Comparison of ENCODE assay signal across 22 cellular contexts in genomic region chr20:17641993-17642392, GRCh38. TPM values are rescaled to one million over a fixed set of nuclear protein-coding genes. Genes with fewer than 3 reads are reported as not detected.
A peak's percentile ranks its signal among the peaks of the same experiment; 100 is the strongest.
DNase-seq lines count a peak whose midpoint lies in the region; ATAC-seq, FAIRE-seq and TF ChIP-seq lines count a peak whose summit lies in the region.
"Had no signal": no experiment of that assay in that cellular context is flagged by ENCODE, and none has a peak within 500 bp of the region (broad histone marks: within the 10 kb centered on the region; RNA-seq: fewer than 3 reads in every experiment).

No MANE protein-coding gene starts in this region.

- ATAC-seq in HepG2: no peak
- ATAC-seq in HG03095 (IDR thresholded peaks at IDR 0.05; ENCODE audit: unreplicated experiment): no peak
- ATAC-seq in GM18861 (IDR thresholded peaks at IDR 0.05; ENCODE audit: unreplicated experiment): no peak
- ATAC-seq: A549; CD8-positive, alpha-beta T cell; GM23338 had no signal

- TF ChIP-seq CTCF in HepG2 (CRISPR knock-in tag; IDR thresholded peaks at IDR 0.05): no peak
- no peak for TF ChIP-seq CTCF in stomach (IDR thresholded peaks at IDR 0.05)

- H2BK120ac ChIP-seq in trophoblast cell (ENCODE audit: insufficient read depth, low read length, poor library complexity): no peak overlapping the region

- no peaks in the 10 kb centered on the region for H3K27me3 ChIP-seq in BLaER1
- no peaks in the 10 kb centered on the region for H3K27me3 ChIP-seq in HepG2 (ENCODE audit: control insufficient read depth in 1 of 2, insufficient read depth in 2 of 2, low read length in 2 of 2)
- H3K27me3 ChIP-seq in stomach: no peaks in the 10 kb centered on the region
- H3K27me3 ChIP-seq in trophoblast cell (ENCODE audit: insufficient read depth, low read length): no peaks in the 10 kb centered on the region

- no TSS peak for BruUV-seq in HepG2 (replicated peaks; lab: Mats Ljungman, UMichigan)

- no peak for TF ChIP-seq POLR2A in HepG2 (IDR thresholded peaks at IDR 0.05; ENCODE audit: insufficient read depth in 1 of 2, low read depth in 2 of 2, low read length in 2 of 2)
- TF ChIP-seq POLR2A in stomach (IDR thresholded peaks at IDR 0.05): no peak

- H3K27ac ChIP-seq in BLaER1 (peak overlapping the region; percentile 100), HepG2 (ENCODE audit: extremely low read length, insufficient read depth, low read length) (no peak overlapping the region), stomach (peak overlapping the region in 4 of 5 donors; percentile 3 to 74 (median 32)), trophoblast cell (ENCODE audit: low read depth, low read length) (no peak overlapping the region)
- H3K27ac ChIP-seq: A549 had no signal

- no peak for TF ChIP-seq EP300 in HepG2 (IDR thresholded peaks at IDR 0.05; ENCODE audit: low read depth in 2 of 2, low read length in 2 of 2)
- TF ChIP-seq EP300 in HepG2 (CRISPR knock-in tag; IDR thresholded peaks at IDR 0.05; ENCODE audit: borderline replicate concordance): no peak
- TF ChIP-seq EP300 in stomach (IDR thresholded peaks at IDR 0.05): no peak

- H2AK5ac ChIP-seq in trophoblast cell (ENCODE audit: low read length): no peak overlapping the region

- H4K8ac ChIP-seq in trophoblast cell (ENCODE audit: low read depth, low read length): no peak overlapping the region

- POLR2A ChIA-PET in HepG2 (lab: Yijun Ruan, JAX): no interaction called here

- no peak for TF ChIP-seq RAD21 in HepG2 (CRISPR knock-in tag; IDR thresholded peaks at IDR 0.05)

- H3K4me1 ChIP-seq in BLaER1 (peaks cover 100% of the 10 kb centered on the region), HepG2 (ENCODE audit: insufficient read depth, low read length) (peaks cover 15% of the 10 kb centered on the region), stomach (peaks cover 34 to 88% (median 54%) of the 10 kb centered on the region in 4 donors), trophoblast cell (ENCODE audit: control insufficient read depth in 1 of 2, insufficient read depth in 2 of 2, low read length in 2 of 2) (no peaks in the 10 kb centered on the region)
- H3K4me1 ChIP-seq: A549 had no signal

- H3K79me2 ChIP-seq in HepG2 (ENCODE audit: insufficient read depth, low read length) (peaks cover 61% of the 10 kb centered on the region), trophoblast cell (ENCODE audit: control insufficient read depth, insufficient read depth, low read length, poor library complexity) (peaks cover 1% of the 10 kb centered on the region)

- no peak overlapping the region for H2BK5ac ChIP-seq in trophoblast cell (ENCODE audit: low read depth, low read length, poor library complexity)

- no peak overlapping the region for H4K12ac ChIP-seq in trophoblast cell (ENCODE audit: low read depth, low read length)

- CTCF ChIA-PET in HepG2 (lab: Yijun Ruan, JAX; ENCODE audit: low intra/inter-chr PET ratio, low total read pairs): no interaction called here

- H3K23ac ChIP-seq in trophoblast cell (ENCODE audit: low read length): no peak overlapping the region

- no peak overlapping the region for H3K4ac ChIP-seq in trophoblast cell (ENCODE audit: low read depth, low read length)

- 90% methylated on average over 11 of the region's 11 CpGs for whole genome bisulfite sequencing in HepG2 (ENCODE audit: low lambda C conversion rate)
- whole genome bisulfite sequencing in stomach, 5 donors: 60 to 82% (median 79%) methylated on average over 2 to 11 of the region's 11 CpGs
- no CpG with 5 or more reads among the region's 11 CpGs for WGBS in trophoblast cell (ENCODE audit: extremely low coverage, insufficient coverage, insufficient read length)

- FAIRE-seq in HepG2 (lab: Jason Lieb, UNC): no peak
- FAIRE-seq: A549, GM12892, GM18507 had no signal

- no peak overlapping the region for H4K91ac ChIP-seq in trophoblast cell (ENCODE audit: low read depth, low read length)

- H3K79me1 ChIP-seq in trophoblast cell (ENCODE audit: low read length): no peaks in the 10 kb centered on the region

- no peak overlapping the region for H2BK12ac ChIP-seq in trophoblast cell (ENCODE audit: low read length)

- H3K4me2 ChIP-seq in BLaER1 (peak overlapping the region; percentile 96), HepG2 (ENCODE audit: low read depth, low read length) (no peak overlapping the region), trophoblast cell (ENCODE audit: low read length) (no peak overlapping the region)
- H3K4me2 ChIP-seq: A549, GM23338 had no signal

- H3K9ac ChIP-seq in BLaER1 (peak overlapping the region; percentile 92), HepG2 (ENCODE audit: insufficient read depth, low read depth, low read length) (no peak overlapping the region), trophoblast cell (ENCODE audit: low read length) (no peak overlapping the region)

- H3K4me3 ChIP-seq in BLaER1 (no peak overlapping the region), HepG2 (replicated peaks in 1 of 3; ENCODE audit: insufficient read depth in 1 of 3, low read depth in 2 of 3, low read length in 3 of 3) (no peak overlapping the region), stomach (no peak overlapping the region), trophoblast cell (ENCODE audit: low read depth, low read length) (no peak overlapping the region)
- H3K4me3 ChIP-seq: A549, GM23338 had no signal

- H3K18ac ChIP-seq in trophoblast cell (ENCODE audit: low read length): no peak overlapping the region

- intact Hi-C loops in HepG2 (cut with micrococcal nuclease; ENCODE audit: unreplicated experiment) (no loop called here), stomach (cut with DNase I; ENCODE audit: low total_unique reads) (no loop called here)

- no peaks in the 10 kb centered on the region for H4K20me1 ChIP-seq in BLaER1
- peaks cover 85% of the 10 kb centered on the region for H4K20me1 ChIP-seq in HepG2 (ENCODE audit: insufficient read depth, low read length)

- H3K36me3 ChIP-seq in BLaER1 (peaks cover 58% of the 10 kb centered on the region), HepG2 (replicated peaks in 1 of 2; ENCODE audit: control insufficient read depth in 1 of 2, insufficient read depth in 2 of 2, low read length in 2 of 2) (peaks cover 69 to 93% of the 10 kb centered on the region in 2 experiments), stomach (peaks cover 42 to 64% (median 61%) of the 10 kb centered on the region in 4 donors), trophoblast cell (ENCODE audit: control insufficient read depth in 1 of 2, insufficient read depth in 2 of 2, low read length in 2 of 2) (peaks cover 69 to 78% of the 10 kb centered on the region in 2 experiments)

- in situ Hi-C loops in HepG2 (cut with HindIII; ENCODE audit: extremely low pct_ligation_motif_present, low pct_unique_long_range_greater_than_20kb): no loop called here

- peak; percentile 50 for DNase-seq in cerebellum (ENCODE audit: low spot score)
- no peak for DNase-seq in HepG2 (ENCODE audit: low spot score)
- no peak for DNase-seq in stomach
- no peak for DNase-seq in NCI-H82 treated with DMSO at 0.1 percent for 48 hours (lab: John Stamatoyannopoulos, UW; ENCODE audit: unreplicated experiment)
- DNase-seq in trophoblast cell: no peak
- DNase-seq: Calu3; CD8-positive, alpha-beta T cell; DMS53; KBM-7; NCI-H1694 treated with DMSO at 0.1 percent for 48 hours; NCI-H510A treated with DMSO at 0.1 percent for 48 hours; NCI-H774; OCI-M1; SHP77 treated with DMSO at 0.1 percent for 48 hours had no signal

- no peak overlapping the region for H3K14ac ChIP-seq in trophoblast cell (ENCODE audit: low read length)

- H2AFZ ChIP-seq in HepG2 (ENCODE audit: low read length): no peak overlapping the region
- no peak overlapping the region for H2AFZ ChIP-seq in trophoblast cell (ENCODE audit: insufficient read depth, low read length, poor library complexity)
- H2AFZ ChIP-seq: GM23338 had no signal

- no peaks in the 10 kb centered on the region for H3K9me3 ChIP-seq in BLaER1
- no peaks in the 10 kb centered on the region for H3K9me3 ChIP-seq in HepG2 (ENCODE audit: low read length)
- H3K9me3 ChIP-seq in stomach: no peaks in the 10 kb centered on the region
- peaks cover 3% of the 10 kb centered on the region for H3K9me3 ChIP-seq in trophoblast cell (ENCODE audit: insufficient read depth, low read depth, low read length)
- H3K9me3 ChIP-seq: A549 had no signal

RNA-seq across cellular contexts. Expression of gene RRBP1, which starts 40.0 kb away (rescaled TPM):
- 13.7 TPM for total RNA-seq in cerebellum
- total RNA-seq in HepG2 (2016; rRNA removed; fragmentation: Illumina TruSeq; extraction: Trizol): 97.1 and 222 TPM in 2 replicates
- 35.1 and 38.1 TPM in 2 replicates for total RNA-seq in HepG2 (2016; cell fraction: cytosol; rRNA removed; fragmentation: Illumina TruSeq; extraction: Trizol; ENCODE audit: low read depth)
- total RNA-seq in HepG2 (2016; cell fraction: insoluble cytoplasmic fraction; rRNA removed; fragmentation: Illumina TruSeq; extraction: Trizol): 75.4 and 223 TPM in 2 replicates
- total RNA-seq in HepG2 (2016; cell fraction: membrane; rRNA removed; fragmentation: Illumina TruSeq; extraction: Trizol): 33.7 and 37.4 TPM in 2 replicates
- 254 and 316 TPM in 2 replicates for total RNA-seq in HepG2 (2016; cell fraction: nucleus; rRNA removed; fragmentation: Illumina TruSeq; extraction: Trizol)
- polyA plus RNA-seq in HepG2 (2011; rRNA removed): 150 and 195 TPM in 2 replicates
- 97.1 and 99.8 TPM in 2 replicates for polyA plus RNA-seq in HepG2 (2011; cell fraction: cytosol; rRNA removed)
- polyA plus RNA-seq in HepG2 (2011; cell fraction: nucleus; rRNA removed): 402 and 429 TPM in 2 replicates
- polyA plus RNA-seq in HepG2 (2012): 190 and 218 TPM in 2 replicates
- polyA plus RNA-seq in HepG2 (2016; cell fraction: cytosol; fragmentation: Illumina TruSeq; extraction: Trizol; ENCODE audit: low read depth): 14.1 and 14.3 TPM in 2 replicates
- polyA plus RNA-seq in HepG2 (2016; cell fraction: insoluble cytoplasmic fraction; fragmentation: Illumina TruSeq; extraction: Trizol; ENCODE audit: low read depth): 67.5 and 88.2 TPM in 2 replicates
- 15.3 and 18.4 TPM in 2 replicates for polyA plus RNA-seq in HepG2 (2016; cell fraction: membrane; fragmentation: Illumina TruSeq; extraction: Trizol; ENCODE audit: low read depth)
- 548 and 573 TPM in 2 replicates for polyA plus RNA-seq in HepG2 (2016; cell fraction: nucleus; fragmentation: Illumina TruSeq; extraction: Trizol; ENCODE audit: insufficient read depth, low read depth)
- polyA minus RNA-seq in HepG2 (2011; rRNA and poly(A)+ RNA removed; ENCODE audit: low replicate concordance): 18.3 and 157 TPM in 2 replicates
- polyA minus RNA-seq in HepG2 (2011; cell fraction: cytosol; rRNA and poly(A)+ RNA removed): 155 and 192 TPM in 2 replicates
- 198 and 205 TPM in 2 replicates for polyA minus RNA-seq in HepG2 (2011; cell fraction: nucleus; rRNA and poly(A)+ RNA removed)
- 100 to 1,000 TPM; 125 to 456 (median 251) TPM for total RNA-seq in stomach
- polyA plus RNA-seq in stomach: 10 to 100 TPM; 34.4 to 79.6 (median 74.6) TPM
- polyA plus RNA-seq in trophoblast cell (2013): 231 and 244 TPM in 2 replicates

RNA-seq across cellular contexts. Expression of gene BANF2, which starts 57.8 kb away (rescaled TPM):
- not detected for total RNA-seq in cerebellum
- 0.35 TPM in 1 of 2 replicates, not detected in the other for total RNA-seq in HepG2 (2016; rRNA removed; fragmentation: Illumina TruSeq; extraction: Trizol)
- 0.53 TPM in 1 of 2 replicates, not detected in the other for total RNA-seq in HepG2 (2016; cell fraction: cytosol; rRNA removed; fragmentation: Illumina TruSeq; extraction: Trizol; ENCODE audit: low read depth)
- not detected in 2 replicates for total RNA-seq in HepG2 (2016; cell fraction: insoluble cytoplasmic fraction; rRNA removed; fragmentation: Illumina TruSeq; extraction: Trizol)
- not detected in 2 replicates for total RNA-seq in HepG2 (2016; cell fraction: membrane; rRNA removed; fragmentation: Illumina TruSeq; extraction: Trizol)
- not detected in 2 replicates for total RNA-seq in HepG2 (2016; cell fraction: nucleus; rRNA removed; fragmentation: Illumina TruSeq; extraction: Trizol)
- not detected in 2 replicates for polyA plus RNA-seq in HepG2 (2011; rRNA removed)
- not detected in 2 replicates for polyA plus RNA-seq in HepG2 (2011; cell fraction: cytosol; rRNA removed)
- not detected in 2 replicates for polyA plus RNA-seq in HepG2 (2011; cell fraction: nucleus; rRNA removed)
- polyA plus RNA-seq in HepG2 (2012): not detected in 2 replicates
- polyA plus RNA-seq in HepG2 (2016; cell fraction: cytosol; fragmentation: Illumina TruSeq; extraction: Trizol; ENCODE audit: low read depth): not detected in 2 replicates
- not detected in 2 replicates for polyA plus RNA-seq in HepG2 (2016; cell fraction: insoluble cytoplasmic fraction; fragmentation: Illumina TruSeq; extraction: Trizol; ENCODE audit: low read depth)
- polyA plus RNA-seq in HepG2 (2016; cell fraction: membrane; fragmentation: Illumina TruSeq; extraction: Trizol; ENCODE audit: low read depth): not detected in 2 replicates
- not detected in 2 replicates for polyA plus RNA-seq in HepG2 (2016; cell fraction: nucleus; fragmentation: Illumina TruSeq; extraction: Trizol; ENCODE audit: insufficient read depth, low read depth)
- polyA minus RNA-seq in HepG2 (2011; rRNA and poly(A)+ RNA removed; ENCODE audit: low replicate concordance): not detected in 2 replicates
- not detected in 2 replicates for polyA minus RNA-seq in HepG2 (2011; cell fraction: cytosol; rRNA and poly(A)+ RNA removed)
- polyA minus RNA-seq in HepG2 (2011; cell fraction: nucleus; rRNA and poly(A)+ RNA removed): not detected in 2 replicates
- total RNA-seq in stomach: not detected
- polyA plus RNA-seq in stomach: not detected
- polyA plus RNA-seq in trophoblast cell (2013): not detected in 2 replicates
- total RNA-seq: Calu3; CD8-positive, alpha-beta T cell; GM23338 had no signal
- polyA plus RNA-seq: A549, BJ, GM23338 had no signal

Comparison
In these comparisons a context has a peak if more than half of its experiments do, and no peak if none do; other contexts are left out.
1. H3K27ac ChIP-seq: peak in BLaER1 (single experiment) and stomach (4 of 5); none in HepG2 (single experiment) and trophoblast cell (single experiment).